ENCODE assay signal across 1 cellular context in the genomic region with DNA sequence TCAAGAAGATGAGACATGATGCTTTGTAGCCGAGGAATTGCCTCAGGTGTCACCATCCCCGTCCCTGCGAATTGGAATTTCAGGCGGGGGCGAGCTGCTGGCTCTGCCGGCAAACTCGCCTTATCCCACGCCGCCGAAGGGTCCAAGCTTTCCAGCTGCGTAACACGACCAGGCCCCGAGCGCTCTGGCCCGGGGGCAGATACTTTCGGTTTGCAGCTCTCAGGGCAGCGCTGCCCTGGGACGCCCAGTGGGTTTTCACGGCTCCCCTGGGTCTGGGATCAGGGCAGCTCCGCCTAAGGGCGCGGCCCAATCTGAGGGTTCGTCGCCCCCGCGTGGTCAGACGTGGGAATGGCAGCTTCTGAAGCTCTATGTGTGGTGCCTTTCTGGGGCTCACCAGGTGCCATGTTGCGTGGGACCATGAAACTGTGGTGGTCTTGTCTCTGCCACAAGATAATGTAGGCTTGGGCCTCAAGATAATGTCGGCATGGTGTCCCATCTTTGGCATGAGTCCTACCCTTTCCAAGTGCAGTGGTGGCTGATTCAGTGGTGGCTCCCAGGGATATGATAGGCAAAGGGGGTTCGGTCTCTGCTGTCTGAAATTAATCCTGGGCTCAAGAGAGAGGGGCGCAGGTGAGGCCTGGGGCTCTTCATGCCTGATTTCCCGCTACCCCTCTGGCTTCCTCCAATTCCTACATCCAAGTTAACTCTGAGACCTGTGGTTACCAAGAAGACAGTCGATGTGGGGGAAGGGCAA.
A peak's percentile ranks its signal among the peaks of the same experiment; 100 is the strongest.
TF ChIP-seq lines count a peak whose summit lies in the region.

No MANE protein-coding gene starts in this region.

TF ChIP-seq in GM12878, 131 proteins besides CTCF, POLR2A, EP300 and RAD21:
- TF ChIP-seq ZNF207 (IDR thresholded peaks at IDR 0.05; ENCODE audit: borderline replicate concordance) (0 out of 2 replicates have a peak, but pooled peaks have one; percentile 54), MXI1 (IDR thresholded peaks at IDR 0.05; ENCODE audit: low read depth, low read length) (peak; percentile 67), NR2F1 (conservative IDR thresholded peaks at IDR 0.05) (0 out of 2 replicates have a peak, but pooled peaks have one; percentile 30), DPF2 (IDR thresholded peaks at IDR 0.05) (0 out of 2 replicates have a peak, but pooled peaks have one; percentile 23), SMARCA5 (IDR thresholded peaks at IDR 0.05) (peak; percentile 83), NRF1 (conservative IDR thresholded peaks at IDR 0.05; ENCODE audit: low read depth, low read length) (no peak), TBL1XR1 (IDR thresholded peaks at IDR 0.05; ENCODE audit: low read depth, low read length) (0 out of 2 replicates have a peak, but pooled peaks have one; percentile 38), POU2F2 (IDR thresholded peaks at IDR 0.05; ENCODE audit: borderline replicate concordance, low read depth, low read length) (0 out of 3 replicates have a peak, but pooled peaks have one; percentile 67), YY1 (IDR thresholded peaks at IDR 0.05; ENCODE audit: low read depth, low read length) (peak; percentile 75), IRF4 (IDR thresholded peaks at IDR 0.05; ENCODE audit: low read depth, low read length) (0 out of 2 replicates have a peak, but pooled peaks have one; percentile 42), MEF2B (IDR thresholded peaks at IDR 0.05; ENCODE audit: partially characterized antibody, poor library complexity, severe bottlenecking) (peak; percentile 70), IKZF2 (IDR thresholded peaks at IDR 0.05) (peak; percentile 59 to 65; a peak in 3 of 4 replicates), PKNOX1 (IDR thresholded peaks at IDR 0.05) (no peak), HDGF (IDR thresholded peaks at IDR 0.05) (no peak), MLLT1 (IDR thresholded peaks at IDR 0.05) (0 out of 2 replicates have a peak, but pooled peaks have one; percentile 23), RB1 (IDR thresholded peaks at IDR 0.05; ENCODE audit: borderline replicate concordance) (peak; percentile 82), LARP7 (IDR thresholded peaks at IDR 0.05) (peak; percentile 89), SRF (IDR thresholded peaks at IDR 0.05; ENCODE audit: low read depth in 2 of 2, low read length in 2 of 2) (no peak), ETV6 (conservative IDR thresholded peaks at IDR 0.05 in 1 of 2, IDR thresholded peaks at IDR 0.05 in 1 of 2; ENCODE audit: borderline replicate concordance in 1 of 2, low read depth in 1 of 2) (no peak), EED (IDR thresholded peaks at IDR 0.05; ENCODE audit: low read depth) (no peak), SMAD5 (IDR thresholded peaks at IDR 0.05; ENCODE audit: low read depth) (no peak), ZNF24 (IDR thresholded peaks at IDR 0.05) (no peak), IKZF1 (conservative IDR thresholded peaks at IDR 0.05) (peak; percentile 81), BHLHE40 (IDR thresholded peaks at IDR 0.05; ENCODE audit: borderline replicate concordance in 1 of 2, low read depth in 2 of 2, low read length in 1 of 2) (peak; percentile 24 to 40; a peak in 2 of 4 replicates), MAX (IDR thresholded peaks at IDR 0.05; ENCODE audit: low read depth, low read length) (no peak; the same call in 1 of the 2 replicates), NBN (IDR thresholded peaks at IDR 0.05) (0 out of 2 replicates have a peak, but pooled peaks have one; percentile 21), SREBF1 (IDR thresholded peaks at IDR 0.05; ENCODE audit: low read length) (no peak), SMC3 (IDR thresholded peaks at IDR 0.05; ENCODE audit: borderline replicate concordance, low read length) (peak; percentile 96), GATAD2B (conservative IDR thresholded peaks at IDR 0.05; ENCODE audit: low read depth) (peak; percentile 69), MTA2 (IDR thresholded peaks at IDR 0.05; ENCODE audit: low read depth) (peak; percentile 17; the same call in 1 of the 2 replicates)
- TF ChIP-seq, protein P1, sequence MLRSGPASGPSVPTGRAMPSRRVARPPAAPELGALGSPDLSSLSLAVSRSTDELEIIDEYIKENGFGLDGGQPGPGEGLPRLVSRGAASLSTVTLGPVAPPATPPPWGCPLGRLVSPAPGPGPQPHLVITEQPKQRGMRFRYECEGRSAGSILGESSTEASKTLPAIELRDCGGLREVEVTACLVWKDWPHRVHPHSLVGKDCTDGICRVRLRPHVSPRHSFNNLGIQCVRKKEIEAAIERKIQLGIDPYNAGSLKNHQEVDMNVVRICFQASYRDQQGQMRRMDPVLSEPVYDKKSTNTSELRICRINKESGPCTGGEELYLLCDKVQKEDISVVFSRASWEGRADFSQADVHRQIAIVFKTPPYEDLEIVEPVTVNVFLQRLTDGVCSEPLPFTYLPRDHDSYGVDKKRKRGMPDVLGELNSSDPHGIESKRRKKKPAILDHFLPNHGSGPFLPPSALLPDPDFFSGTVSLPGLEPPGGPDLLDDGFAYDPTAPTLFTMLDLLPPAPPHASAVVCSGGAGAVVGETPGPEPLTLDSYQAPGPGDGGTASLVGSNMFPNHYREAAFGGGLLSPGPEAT (IDR thresholded peaks at IDR 0.05; ENCODE audit: low read depth): no peak
